In the genomic region with DNA sequence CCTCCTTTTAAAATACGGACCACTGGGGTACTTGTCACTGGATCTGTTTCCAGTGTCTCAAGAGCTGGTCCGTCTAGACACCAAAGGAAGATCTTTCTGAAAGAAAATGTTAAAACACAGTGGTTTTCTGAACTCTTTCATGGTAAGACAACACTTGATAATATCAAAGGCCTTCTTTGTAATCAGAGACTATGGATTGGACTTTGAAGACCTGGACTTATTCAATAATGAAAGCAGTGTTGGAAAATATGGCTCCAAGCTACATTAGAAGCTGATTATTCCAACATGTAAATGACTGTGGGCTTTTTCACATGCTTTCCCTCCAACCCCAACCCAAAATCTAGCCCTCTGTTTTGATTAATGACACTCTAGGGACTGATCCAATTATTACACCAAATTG, we compare ENCODE assay signal across 14 cellular contexts.
A peak's percentile ranks its signal among the peaks of the same experiment; 100 is the strongest.
DNase-seq lines count a peak whose midpoint lies in the region; ATAC-seq and TF ChIP-seq lines count a peak whose summit lies in the region.
"Had no signal": no experiment of that assay in that cellular context is flagged by ENCODE, and none has a peak within 500 bp of the region (broad histone marks: within the 10 kb centered on the region; RNA-seq: fewer than 3 reads in every experiment).

No MANE protein-coding gene starts in this region.

- H3K27ac ChIP-seq in esophagus muscularis mucosa (replicated peaks in 1 of 4) = no peak overlapping the region
- no peak overlapping the region for H3K27ac ChIP-seq in breast epithelium

- intact Hi-C loops in esophagus muscularis mucosa (cut with DNase I) = no loop called here
- intact Hi-C loops in breast epithelium (cut with DNase I; ENCODE audit: low total_unique reads) = no loop called here

- 74% methylated on average over 2 of the region's 2 CpGs for WGBS in esophagus muscularis mucosa

- DNase-seq in COLO829 (ENCODE audit: low spot score) (peak; percentile 74), RPMI7951 (ENCODE audit: low read depth) (peak; percentile 24), esophagus muscularis mucosa (ENCODE audit: extremely low spot score) (peak; percentile 53), breast epithelium (ENCODE audit: low spot score in 2 of 2) (no peak)
- DNase-seq: C1 segment of cervical spinal cord; Caco-2; CD4-positive, alpha-beta memory T cell; DMS153; DND-41; H9 had no signal

- no peak for TF ChIP-seq EP300 in esophagus muscularis mucosa (IDR thresholded peaks at IDR 0.05)

- no peak for TF ChIP-seq CTCF in esophagus muscularis mucosa (IDR thresholded peaks at IDR 0.05)
- TF ChIP-seq CTCF in breast epithelium (IDR thresholded peaks at IDR 0.05) = no peak

- H3K4me3 ChIP-seq in esophagus muscularis mucosa (no peak overlapping the region), breast epithelium (no peak overlapping the region)
- H3K4me3 ChIP-seq: GM23338 had no signal

- H3K9me3 ChIP-seq in esophagus muscularis mucosa = peaks cover 0 to 2% (median under 1%) of the 10 kb centered on the region in 4 donors
- peaks cover 0 to 4% of the 10 kb centered on the region in 2 donors for H3K9me3 ChIP-seq in breast epithelium
- H3K9me3 ChIP-seq: Caco-2 had no signal

- ATAC-seq in HG02678 (IDR thresholded peaks at IDR 0.05; ENCODE audit: unreplicated experiment) = no peak
- no peak for ATAC-seq in GM18870 (IDR thresholded peaks at IDR 0.05; ENCODE audit: unreplicated experiment)
- ATAC-seq: GM23338, HCT116 had no signal

- H3K36me3 ChIP-seq in esophagus muscularis mucosa (no peaks in the 10 kb centered on the region), breast epithelium (no peaks in the 10 kb centered on the region)

- TF ChIP-seq POLR2A in esophagus muscularis mucosa (IDR thresholded peaks at IDR 0.05; ENCODE audit: low read depth) (no peak), breast epithelium (IDR thresholded peaks at IDR 0.05) (no peak)

- H3K27me3 ChIP-seq in esophagus muscularis mucosa = no peaks in the 10 kb centered on the region
- no peaks in the 10 kb centered on the region for H3K27me3 ChIP-seq in breast epithelium

- H3K4me1 ChIP-seq in esophagus muscularis mucosa (no peaks in the 10 kb centered on the region), breast epithelium (no peaks in the 10 kb centered on the region)
- H3K4me1 ChIP-seq: Caco-2 had no signal

Comparison
In these comparisons a context has a peak if more than half of its experiments do, and no peak if none do; other contexts are left out.
1. DNase-seq: peak in COLO829 (single experiment), RPMI7951 (single experiment) and esophagus muscularis mucosa (single experiment); none in breast epithelium (0 of 2).